ENCODE assay signal across 11 cellular contexts in genomic region chrX:14702145-14702544, GRCh38.
"Had no signal": no experiment of that assay in that cellular context is flagged by ENCODE, and none has a peak within 500 bp of the region (broad histone marks: within the 10 kb centered on the region; RNA-seq: fewer than 3 reads in every experiment).

No MANE protein-coding gene starts in this region.

- ATAC-seq: GM23338, HCT116 had no signal

- FAIRE-seq: H1, H54 had no signal

- H3K4me2 ChIP-seq: GM23338 had no signal

- H3K9ac ChIP-seq: GM23248 had no signal

- H3K4me1 ChIP-seq: HAP-1 had no signal

- DNase-seq: GM23248, GOT3, H7, H9, HCEC 1CT, HFFc6 had no signal

- H3K27ac ChIP-seq: GM23248 had no signal

- H3K4me3 ChIP-seq: GM23248, GM23338, HAP-1 had no signal

- H2AFZ ChIP-seq: GM23248, GM23338 had no signal

- H3K9me3 ChIP-seq: HAP-1 had no signal

- H3K36me3 ChIP-seq: HAP-1 had no signal
